1 cellular context compared by ENCODE assay signal in genomic region chrX:154547245-154548027, GRCh38.
TF ChIP-seq lines count a peak whose summit lies in the region.

TSS of gene IKBKG (plus strand) at chrX:154547620. CDS start at chrX:154552003, 4,383 bp downstream.

TF ChIP-seq in K562, 482 proteins besides CTCF, POLR2A, EP300 and RAD21 (continued from another document and continues in another):
- TF ChIP-seq ZBTB40 (IDR thresholded peaks at IDR 0.05) (peak; percentile 97), ZBTB40 (CRISPR knock-in tag; IDR thresholded peaks at IDR 0.05) (no peak), KDM4B (IDR thresholded peaks at IDR 0.05; ENCODE audit: borderline replicate concordance in 2 of 2, low read depth in 1 of 2) (0 out of 4 replicates have a peak, but pooled peaks of 1 of the 2 experiments have one; percentile 64), HDAC1 (IDR thresholded peaks at IDR 0.05) (peak in 1 of 2 experiments; percentile 65; a peak in 2 of 4 replicates), SAP30 (IDR thresholded peaks at IDR 0.05; ENCODE audit: borderline replicate concordance, insufficient read depth, low read depth, low read length, poor library complexity, severe bottlenecking) (peak; percentile 48), COPS2 (conservative IDR thresholded peaks at IDR 0.05) (no peak), TAF1 (IDR thresholded peaks at IDR 0.05; ENCODE audit: control insufficient read depth, extremely low read depth, insufficient read depth, low read length, severe bottlenecking) (peak; percentile 60), HMG20A (CRISPR knock-in tag; conservative IDR thresholded peaks at IDR 0.05) (no peak), HNRNPL (IDR thresholded peaks at IDR 0.05; ENCODE audit: low read depth, low read length) (no peak), POLR2AphosphoS2 (IDR thresholded peaks at IDR 0.05; ENCODE audit: low read length) (peak; percentile 22; the same call in 1 of the 2 replicates), GABPB1 (CRISPR knock-in tag; IDR thresholded peaks at IDR 0.05) (peak; percentile 90), JUND (IDR thresholded peaks at IDR 0.05; ENCODE audit: borderline replicate concordance, low read depth, low read length) (0 out of 2 replicates have a peak, but pooled peaks have one; percentile 27), JUND (tag; IDR thresholded peaks at IDR 0.05; ENCODE audit: borderline replicate concordance, low read depth, low read length) (no peak), VEZF1 (CRISPR knock-in tag; IDR thresholded peaks at IDR 0.05) (peak; percentile 76), MCM2 (IDR thresholded peaks at IDR 0.05; ENCODE audit: low read depth) (no peak), CHD2 (IDR thresholded peaks at IDR 0.05; ENCODE audit: low read depth, low read length) (peak; percentile 84), MTA2 (IDR thresholded peaks at IDR 0.05; ENCODE audit: low read depth) (peak; percentile 52; the same call in 1 of the 2 replicates), ZNF717 (CRISPR knock-in tag; IDR thresholded peaks at IDR 0.05) (no peak), ASH1L (IDR thresholded peaks at IDR 0.05; ENCODE audit: borderline replicate concordance, low read depth, partially characterized antibody) (peak; percentile 56), MAZ (CRISPR knock-in tag; conservative IDR thresholded peaks at IDR 0.05 in 1 of 2, IDR thresholded peaks at IDR 0.05 in 1 of 2) (peak in 1 of 2 experiments; percentile 78; a peak in 3 of 4 replicates), ZNF766 (CRISPR knock-in tag; conservative IDR thresholded peaks at IDR 0.05) (no peak), PTRF (tag; IDR thresholded peaks at IDR 0.05) (no peak), POLR2B (IDR thresholded peaks at IDR 0.05; ENCODE audit: low read depth, partially characterized antibody) (peak; percentile 33), MIER1 (IDR thresholded peaks at IDR 0.05; ENCODE audit: low read depth) (no peak), CHD1 (IDR thresholded peaks at IDR 0.05; ENCODE audit: low read length) (no peak), NR3C1 (CRISPR knock-in tag; IDR thresholded peaks at IDR 0.05) (no peak), NUFIP1 (IDR thresholded peaks at IDR 0.05; ENCODE audit: partially characterized antibody) (no peak), ESRRA (IDR thresholded peaks at IDR 0.05; ENCODE audit: borderline replicate concordance, low read depth) (peak; percentile 15; the same call in 1 of the 2 replicates), CCNT2 (IDR thresholded peaks at IDR 0.05; ENCODE audit: borderline replicate concordance, extremely low read depth, insufficient read length, low read depth, low read length) (peak; percentile 71), UBTF (IDR thresholded peaks at IDR 0.05; ENCODE audit: borderline replicate concordance in 1 of 2, low read depth in 2 of 2, low read length in 2 of 2) (peak; percentile 21 to 60; a peak in 2 of 4 replicates), MYC (IDR thresholded peaks at IDR 0.05; ENCODE audit: low read depth, low read length) (peak; percentile 57; the same call in 1 of the 2 replicates), MYC (CRISPR knock-in tag; IDR thresholded peaks at IDR 0.05; ENCODE audit: borderline replicate concordance, low read depth) (no peak), GABPA (tag; conservative IDR thresholded peaks at IDR 0.05; ENCODE audit: low read depth) (peak; percentile 98)
- TF ChIP-seq, protein P1, sequence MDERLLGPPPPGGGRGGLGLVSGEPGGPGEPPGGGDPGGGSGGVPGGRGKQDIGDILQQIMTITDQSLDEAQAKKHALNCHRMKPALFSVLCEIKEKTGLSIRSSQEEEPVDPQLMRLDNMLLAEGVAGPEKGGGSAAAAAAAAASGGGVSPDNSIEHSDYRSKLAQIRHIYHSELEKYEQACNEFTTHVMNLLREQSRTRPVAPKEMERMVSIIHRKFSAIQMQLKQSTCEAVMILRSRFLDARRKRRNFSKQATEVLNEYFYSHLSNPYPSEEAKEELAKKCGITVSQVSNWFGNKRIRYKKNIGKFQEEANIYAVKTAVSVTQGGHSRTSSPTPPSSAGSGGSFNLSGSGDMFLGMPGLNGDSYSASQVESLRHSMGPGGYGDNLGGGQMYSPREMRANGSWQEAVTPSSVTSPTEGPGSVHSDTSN (CRISPR knock-in tag; IDR thresholded peaks at IDR 0.05; ENCODE audit: low read depth): no peak
- TF ChIP-seq, protein P1 (tag; conservative IDR thresholded peaks at IDR 0.05; ENCODE audit: low read depth): no peak
- TF ChIP-seq, protein P2, sequence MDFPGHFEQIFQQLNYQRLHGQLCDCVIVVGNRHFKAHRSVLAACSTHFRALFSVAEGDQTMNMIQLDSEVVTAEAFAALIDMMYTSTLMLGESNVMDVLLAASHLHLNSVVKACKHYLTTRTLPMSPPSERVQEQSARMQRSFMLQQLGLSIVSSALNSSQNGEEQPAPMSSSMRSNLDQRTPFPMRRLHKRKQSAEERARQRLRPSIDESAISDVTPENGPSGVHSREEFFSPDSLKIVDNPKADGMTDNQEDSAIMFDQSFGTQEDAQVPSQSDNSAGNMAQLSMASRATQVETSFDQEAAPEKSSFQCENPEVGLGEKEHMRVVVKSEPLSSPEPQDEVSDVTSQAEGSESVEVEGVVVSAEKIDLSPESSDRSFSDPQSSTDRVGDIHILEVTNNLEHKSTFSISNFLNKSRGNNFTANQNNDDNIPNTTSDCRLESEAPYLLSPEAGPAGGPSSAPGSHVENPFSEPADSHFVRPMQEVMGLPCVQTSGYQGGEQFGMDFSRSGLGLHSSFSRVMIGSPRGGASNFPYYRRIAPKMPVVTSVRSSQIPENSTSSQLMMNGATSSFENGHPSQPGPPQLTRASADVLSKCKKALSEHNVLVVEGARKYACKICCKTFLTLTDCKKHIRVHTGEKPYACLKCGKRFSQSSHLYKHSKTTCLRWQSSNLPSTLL (IDR thresholded peaks at IDR 0.05): no peak
- TF ChIP-seq, protein P3, sequence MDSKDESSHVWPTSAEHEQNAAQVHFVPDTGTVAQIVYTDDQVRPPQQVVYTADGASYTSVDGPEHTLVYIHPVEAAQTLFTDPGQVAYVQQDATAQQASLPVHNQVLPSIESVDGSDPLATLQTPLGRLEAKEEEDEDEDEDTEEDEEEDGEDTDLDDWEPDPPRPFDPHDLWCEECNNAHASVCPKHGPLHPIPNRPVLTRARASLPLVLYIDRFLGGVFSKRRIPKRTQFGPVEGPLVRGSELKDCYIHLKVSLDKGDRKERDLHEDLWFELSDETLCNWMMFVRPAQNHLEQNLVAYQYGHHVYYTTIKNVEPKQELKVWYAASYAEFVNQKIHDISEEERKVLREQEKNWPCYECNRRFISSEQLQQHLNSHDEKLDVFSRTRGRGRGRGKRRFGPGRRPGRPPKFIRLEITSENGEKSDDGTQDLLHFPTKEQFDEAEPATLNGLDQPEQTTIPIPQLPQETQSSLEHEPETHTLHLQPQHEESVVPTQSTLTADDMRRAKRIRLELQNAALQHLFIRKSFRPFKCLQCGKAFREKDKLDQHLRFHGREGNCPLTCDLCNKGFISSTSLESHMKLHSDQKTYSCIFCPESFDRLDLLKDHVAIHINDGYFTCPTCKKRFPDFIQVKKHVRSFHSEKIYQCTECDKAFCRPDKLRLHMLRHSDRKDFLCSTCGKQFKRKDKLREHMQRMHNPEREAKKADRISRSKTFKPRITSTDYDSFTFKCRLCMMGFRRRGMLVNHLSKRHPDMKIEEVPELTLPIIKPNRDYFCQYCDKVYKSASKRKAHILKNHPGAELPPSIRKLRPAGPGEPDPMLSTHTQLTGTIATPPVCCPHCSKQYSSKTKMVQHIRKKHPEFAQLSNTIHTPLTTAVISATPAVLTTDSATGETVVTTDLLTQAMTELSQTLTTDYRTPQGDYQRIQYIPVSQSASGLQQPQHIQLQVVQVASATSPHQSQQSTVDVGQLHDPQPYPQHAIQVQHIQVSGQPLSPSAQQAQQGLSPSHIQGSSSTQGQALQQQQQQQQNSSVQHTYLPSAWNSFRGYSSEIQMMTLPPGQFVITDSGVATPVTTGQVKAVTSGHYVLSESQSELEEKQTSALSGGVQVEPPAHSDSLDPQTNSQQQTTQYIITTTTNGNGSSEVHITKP (IDR thresholded peaks at IDR 0.05; ENCODE audit: partially characterized antibody): peak; percentile 60
